Comparison of ENCODE assay signal across 8 cellular contexts in the genomic region with DNA sequence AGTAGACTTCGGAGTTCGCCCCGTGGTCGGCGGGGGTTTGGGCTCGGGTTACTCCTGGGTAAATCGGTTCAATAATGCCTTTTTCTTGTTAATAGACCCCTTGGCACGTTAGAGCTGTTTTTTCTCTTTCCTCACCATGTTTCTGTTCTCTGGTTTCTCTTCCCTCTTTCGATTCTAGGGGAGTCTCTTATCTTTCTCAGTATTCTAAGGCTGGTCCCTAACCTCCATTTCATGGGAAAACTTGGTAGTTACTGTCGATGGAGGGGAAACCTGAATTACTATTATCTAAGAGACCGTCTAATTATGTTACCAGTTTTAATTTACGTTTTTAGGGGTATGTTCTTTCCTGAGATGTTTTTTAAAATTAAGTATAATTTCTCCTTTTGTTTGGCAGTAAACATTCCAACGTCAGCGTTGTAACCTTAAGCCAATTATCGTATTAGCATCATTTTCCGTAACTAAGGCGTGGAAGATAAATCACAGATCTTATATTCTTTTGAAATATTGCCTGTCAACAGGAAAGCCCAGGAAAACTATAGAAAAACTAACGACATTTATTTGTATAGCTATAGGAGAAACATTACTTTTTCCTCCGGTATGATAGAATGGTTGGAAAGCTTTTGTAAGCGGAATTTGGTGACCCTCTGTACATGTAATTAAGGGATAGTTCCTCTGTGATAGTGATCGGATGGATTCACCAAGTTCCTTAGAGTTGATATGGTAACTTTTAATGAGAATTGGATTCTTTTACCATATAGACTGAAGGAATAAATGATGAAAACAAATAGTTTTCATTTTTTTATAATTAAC. TPM values are rescaled to one million over a fixed set of nuclear protein-coding genes. Genes with fewer than 3 reads are reported as not detected.
DNase-seq lines count a peak whose midpoint lies in the region; ATAC-seq and TF ChIP-seq lines count a peak whose summit lies in the region.

No MANE protein-coding gene starts in this region.

- H3K36me3 Mint-ChIP-seq in glutamatergic neuron (ENCODE audit: unreplicated experiment): no peaks in the 10 kb centered on the region

- H3K27me3 Mint-ChIP-seq in glutamatergic neuron (ENCODE audit: unreplicated experiment): peaks cover 5% of the 10 kb centered on the region

- no peak for TF ChIP-seq CTCF in heart left ventricle (IDR thresholded peaks at IDR 0.05)
- TF ChIP-seq CTCF in WERI-Rb-1 (IDR thresholded peaks at IDR 0.05; ENCODE audit: low read depth, low read length): no peak
- no peak for TF ChIP-seq CTCF in glutamatergic neuron (IDR thresholded peaks at IDR 0.05; ENCODE audit: partially characterized antibody, unreplicated experiment)

- peak overlapping the region; percentile 76 to 99 (median 95) for H3K27ac ChIP-seq in heart left ventricle
- H3K27ac ChIP-seq in WERI-Rb-1: peak overlapping the region; percentile 90

- ATAC-seq in heart left ventricle (peak in 1 of 4 donors; percentile 19), Right ventricle myocardium superior (ENCODE audit: poor library complexity) (no peak), HG03196 (IDR thresholded peaks at IDR 0.05; ENCODE audit: unreplicated experiment) (peak; percentile 33), sciatic nerve (peak; percentile 9)

- H3K9me3 ChIP-seq in heart left ventricle (peaks cover 0 to 7% (median 2%) of the 10 kb centered on the region in 12 donors), WERI-Rb-1 (ENCODE audit: severe bottlenecking) (no peaks in the 10 kb centered on the region)

- H3K4me3 Mint-ChIP-seq in glutamatergic neuron (ENCODE audit: unreplicated experiment): peak overlapping the region; percentile 98

- peaks cover 0 to 38% (median 27%) of the 10 kb centered on the region in 12 donors for H3K4me1 ChIP-seq in heart left ventricle

- no peak for DNase-seq in heart left ventricle
- DNase-seq in Right ventricle myocardium superior: no peak
- no peak for DNase-seq in WERI-Rb-1
- DNase-seq in glutamatergic neuron: no peak
- DNase-seq in sciatic nerve (ENCODE audit: low spot score): no peak
- DNase-seq in stimulated activated CD4-positive, alpha-beta T cell treated with anti-CD3 and anti-CD28 coated beads, Interleukin-4, amount 100 ng/mL, for 1 hour: no peak
- DNase-seq in NCI-H526 treated with DMSO at 0.1 percent for 48 hours (lab: John Stamatoyannopoulos, UW): no peak

- peak overlapping the region; percentile 88 for H3K27ac Mint-ChIP-seq in glutamatergic neuron (ENCODE audit: unreplicated experiment)

- H3K36me3 ChIP-seq in heart left ventricle: peaks cover 0 to 4% (median 0%) of the 10 kb centered on the region in 9 donors
- peaks cover 31% of the 10 kb centered on the region for H3K36me3 ChIP-seq in WERI-Rb-1

- intact Hi-C loops in heart left ventricle (cut with DNase I): loop anchor here in 2 of 10 donors (5.0 to 10.0 kb wide), 2 partner anchors 127 to 530 kb away; a partner anchor contains a TSS
- intact Hi-C loops in Right ventricle myocardium superior (cut with DNase I): no loop called here
- intact Hi-C loops in sciatic nerve (cut with DNase I): no loop called here

- no peaks in the 10 kb centered on the region for H3K27me3 ChIP-seq in heart left ventricle
- H3K27me3 ChIP-seq in WERI-Rb-1 (ENCODE audit: insufficient read depth, low read depth, severe bottlenecking): no peaks in the 10 kb centered on the region

- H3K4me3 ChIP-seq in heart left ventricle (peak overlapping the region; percentile 56 to 95 (median 88)), WERI-Rb-1 (ENCODE audit: low read depth, low read length) (peak overlapping the region; percentile 100)

- TF ChIP-seq POLR2A in heart left ventricle (IDR thresholded peaks at IDR 0.05): no peak

- H3K9me3 Mint-ChIP-seq in glutamatergic neuron (ENCODE audit: unreplicated experiment): peaks cover 9% of the 10 kb centered on the region

- peaks cover 13% of the 10 kb centered on the region for H3K4me1 Mint-ChIP-seq in glutamatergic neuron (ENCODE audit: low read depth, unreplicated experiment)

- WGBS in heart left ventricle, 4 donors: 2 to 3% (median 3%) methylated on average over 21 of the region's 21 CpGs

RNA-seq across cellular contexts. Expression of a gene that starts 0.8 kb away (rescaled TPM):
- total RNA-seq in heart left ventricle (10 to 100 TPM; 10.9 to 22.3 (median 12.0) TPM), Right ventricle myocardium superior (9.9 TPM), glutamatergic neuron (ENCODE audit: unreplicated experiment) (42.2 TPM), sciatic nerve (57.1 TPM)
- 1 to 10 TPM; 5.5 to 6.5 TPM for polyA plus RNA-seq in heart left ventricle

RNA-seq across cellular contexts. Expression of a gene that starts 15.1 kb away (rescaled TPM):
- total RNA-seq in heart left ventricle: under 1 TPM in 8 of 9 donors, not detected in 1; 0.16 to 0.81 (median 0.50) TPM
- polyA plus RNA-seq in heart left ventricle: under 1 TPM; 0.18 to 0.46 TPM
- total RNA-seq in Right ventricle myocardium superior: 0.22 TPM
- total RNA-seq in glutamatergic neuron (ENCODE audit: unreplicated experiment): 7.5 TPM
- total RNA-seq in sciatic nerve: 6.0 TPM
